In genomic region chr4:113436360-113436759, GRCh38 we compare ENCODE assay signal across 9 cellular contexts.
A peak's percentile ranks its signal among the peaks of the same experiment; 100 is the strongest.
DNase-seq lines count a peak whose midpoint lies in the region; ATAC-seq and TF ChIP-seq lines count a peak whose summit lies in the region.
"Had no signal": no experiment of that assay in that cellular context is flagged by ENCODE, and none has a peak within 500 bp of the region (broad histone marks: within the 10 kb centered on the region; RNA-seq: fewer than 3 reads in every experiment).

No MANE protein-coding gene starts in this region.

- H3K27me3 ChIP-seq in heart right ventricle, result no peaks in the 10 kb centered on the region

- no peak overlapping the region for H3K4me3 Mint-ChIP-seq in stimulated activated effector memory CD8-positive, alpha-beta T cell treated with anti-CD3 and anti-CD28 coated beads, Interleukin-12 subunit alpha, Interleukin-12 subunit beta, amount 100 ng/mL, for 72 hours
- H3K4me3 Mint-ChIP-seq: effector memory CD8-positive, alpha-beta T cell had no signal

- intact Hi-C loops in heart right ventricle (cut with DNase I), result loop anchor here in 1 of 10 donors (5.0 kb wide), 1 partner anchor 326 kb away; the partner anchor contains the start of gene CAMK2D

- ATAC-seq in SK-N-SH treated with all-trans-retinoic acid at 6 μM for 48 hours, result peak; percentile 74
- ATAC-seq in heart right ventricle, result peak; percentile 55 to 80 (median 76)
- ATAC-seq in GM18520 (IDR thresholded peaks at IDR 0.05; ENCODE audit: unreplicated experiment), result no peak
- ATAC-seq in stimulated activated effector memory CD8-positive, alpha-beta T cell treated with anti-CD3 and anti-CD28 coated beads, Interleukin-12 subunit alpha, Interleukin-12 subunit beta, amount 100 ng/mL, for 72 hours, result no peak
- ATAC-seq: effector memory CD8-positive, alpha-beta T cell had no signal

- 24 to 27% methylated on average over 3 of the region's 3 CpGs for WGBS in heart right ventricle, 2 donors

- H3K36me3 Mint-ChIP-seq in stimulated activated effector memory CD8-positive, alpha-beta T cell treated with anti-CD3 and anti-CD28 coated beads, Interleukin-12 subunit alpha, Interleukin-12 subunit beta, amount 100 ng/mL, for 72 hours, result no peaks in the 10 kb centered on the region

- DNase-seq in HFF-Myc (ENCODE audit: extremely low read depth, low read depth), result peak; percentile 75
- peak in 1 of 2 donors; percentile 67 for DNase-seq in heart right ventricle
- peak; percentile 57 for DNase-seq in smooth muscle cell of the brain vasculature (ENCODE audit: low read depth, low spot score)
- DNase-seq in AML-193 (lab: John Stamatoyannopoulos, UW), result no peak
- DNase-seq in stimulated activated effector memory CD8-positive, alpha-beta T cell treated with anti-CD3 and anti-CD28 coated beads, Interleukin-12 subunit alpha, Interleukin-12 subunit beta, amount 100 ng/mL, for 72 hours (ENCODE audit: low spot score in 2 of 2), result no peak
- no peak for DNase-seq in NK-92 treated with Interleukin-12 subunit alpha and Interleukin-12 subunit beta, amount 100 ng/mL, for 24 hours (lab: John Stamatoyannopoulos, UW)
- DNase-seq: effector memory CD8-positive, alpha-beta T cell had no signal

- peaks cover 12% of the 10 kb centered on the region for H3K4me1 Mint-ChIP-seq in stimulated activated effector memory CD8-positive, alpha-beta T cell treated with anti-CD3 and anti-CD28 coated beads, Interleukin-12 subunit alpha, Interleukin-12 subunit beta, amount 100 ng/mL, for 72 hours

- H3K27ac Mint-ChIP-seq in stimulated activated effector memory CD8-positive, alpha-beta T cell treated with anti-CD3 and anti-CD28 coated beads, Interleukin-12 subunit alpha, Interleukin-12 subunit beta, amount 100 ng/mL, for 72 hours, result no peak overlapping the region
- H3K27ac Mint-ChIP-seq: effector memory CD8-positive, alpha-beta T cell had no signal

- peaks cover 0 to 8% (median 0%) of the 10 kb centered on the region in 11 donors for H3K9me3 ChIP-seq in heart right ventricle

- peak overlapping the region in 9 of 10 donors; percentile 47 to 84 (median 73) for H3K27ac ChIP-seq in heart right ventricle

- H3K4me1 ChIP-seq in heart right ventricle, result peaks cover 0 to 31% (median 24%) of the 10 kb centered on the region in 9 donors

- H3K9me3 Mint-ChIP-seq in stimulated activated effector memory CD8-positive, alpha-beta T cell treated with anti-CD3 and anti-CD28 coated beads, Interleukin-12 subunit alpha, Interleukin-12 subunit beta, amount 100 ng/mL, for 72 hours, result no peaks in the 10 kb centered on the region
- H3K9me3 Mint-ChIP-seq: effector memory CD8-positive, alpha-beta T cell had no signal

- H3K36me3 ChIP-seq in heart right ventricle, result no peaks in the 10 kb centered on the region

- H3K4me3 ChIP-seq in HFF-Myc (replicated peaks; ENCODE audit: low read depth, low read length) (no peak overlapping the region), heart right ventricle (peak overlapping the region in 1 of 10 donors; percentile 13)

- TF ChIP-seq CTCF in HFF-Myc (IDR thresholded peaks at IDR 0.05; ENCODE audit: low read depth, low read length, missing control alignments) (no peak), heart right ventricle (IDR thresholded peaks at IDR 0.05) (no peak)

TF ChIP-seq in SK-N-SH treated with all-trans-retinoic acid at 6 μM for 48 hours, 23 proteins besides CTCF, POLR2A, EP300 and RAD21:
- no peak for TF ChIP-seq ISL1 (CRISPR knock-in tag; IDR thresholded peaks at IDR 0.05)
- no peak for TF ChIP-seq POU6F1 (CRISPR knock-in tag; IDR thresholded peaks at IDR 0.05; ENCODE audit: borderline replicate concordance, low read depth)
- TF ChIP-seq ZNF70 (CRISPR knock-in tag; IDR thresholded peaks at IDR 0.05), result no peak

Comparison
In these comparisons a context has a peak if more than half of its experiments do, and no peak if none do; other contexts are left out.
1. DNase-seq: peak in HFF-Myc (single experiment) and smooth muscle cell of the brain vasculature (single experiment); none in AML-193 (0 of 2), stimulated activated effector memory CD8-positive, alpha-beta T cell treated with anti-CD3 and anti-CD28 coated beads, Interleukin-12 subunit alpha, Interleukin-12 subunit beta, amount 100 ng/mL, for 72 hours (0 of 2) and NK-92 treated with Interleukin-12 subunit alpha and Interleukin-12 subunit beta, amount 100 ng/mL, for 24 hours (single experiment).
2. ATAC-seq: peak in SK-N-SH treated with all-trans-retinoic acid at 6 μM for 48 hours (single experiment) and heart right ventricle (8 of 8); none in GM18520 (single experiment) and stimulated activated effector memory CD8-positive, alpha-beta T cell treated with anti-CD3 and anti-CD28 coated beads, Interleukin-12 subunit alpha, Interleukin-12 subunit beta, amount 100 ng/mL, for 72 hours (single experiment).